In the genomic region with DNA sequence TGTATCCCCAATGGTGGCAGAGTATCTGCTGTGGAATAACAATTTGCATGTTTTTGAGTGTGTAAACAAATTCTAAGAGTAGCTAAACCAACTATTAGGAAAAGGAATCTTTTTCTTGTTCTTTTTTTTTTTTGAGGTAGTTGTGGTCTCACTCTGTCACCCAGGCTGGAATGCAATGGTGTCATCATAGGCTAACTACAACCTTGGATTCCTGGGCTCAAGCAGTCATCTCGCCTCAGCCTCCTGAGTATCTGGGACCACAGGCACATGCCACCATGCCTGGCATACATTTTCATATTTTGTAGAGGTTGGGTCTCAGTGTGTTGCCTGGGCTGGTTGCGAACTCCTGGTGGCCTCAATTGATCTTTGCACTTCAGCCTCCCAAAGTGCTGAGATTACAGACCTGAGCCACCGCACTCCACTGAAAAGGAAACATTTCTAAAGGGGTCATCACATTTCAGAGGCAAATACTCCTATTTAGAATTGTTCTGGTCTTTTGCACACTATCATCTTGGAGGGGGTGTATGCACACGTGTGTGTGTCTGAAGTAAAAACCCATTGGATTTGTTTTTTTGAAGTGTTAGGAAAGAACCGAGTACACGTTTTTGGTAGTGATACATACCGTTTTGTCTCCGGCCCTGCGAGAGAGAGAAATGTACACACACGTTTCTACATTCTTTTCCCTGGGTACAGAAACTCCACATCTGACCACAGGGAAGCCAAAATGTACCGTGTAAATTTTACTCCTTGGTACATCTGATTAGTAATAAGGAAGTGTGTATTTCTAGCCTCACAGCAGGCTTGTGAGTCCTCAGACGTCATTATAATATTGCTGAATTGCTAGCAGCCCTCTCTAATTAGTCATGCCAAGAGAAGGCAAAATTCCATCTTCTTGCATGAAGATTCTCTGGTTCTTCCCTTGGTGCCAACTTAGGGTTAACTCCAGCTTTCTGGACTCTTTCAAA, we compare ENCODE assay signal across 1 cellular context.
TF ChIP-seq lines count a peak whose summit lies in the region.

No MANE protein-coding gene starts in this region.

TF ChIP-seq in K562, 482 proteins besides CTCF, POLR2A, EP300 and RAD21 (continued from another document):
- TF ChIP-seq ZNF280A (IDR thresholded peaks at IDR 0.05; ENCODE audit: low read depth, partially characterized antibody) (no peak), SPI1 (IDR thresholded peaks at IDR 0.05; ENCODE audit: borderline replicate concordance, low read depth, low read length) (peak; percentile 30; the same call in 1 of the 2 replicates), CHD7 (IDR thresholded peaks at IDR 0.05; ENCODE audit: low read depth, low read length) (no peak), ZNF174 (CRISPR knock-in tag; IDR thresholded peaks at IDR 0.05) (no peak), CSDE1 (IDR thresholded peaks at IDR 0.05) (no peak)
